1 cellular context compared by ENCODE assay signal in the genomic region with DNA sequence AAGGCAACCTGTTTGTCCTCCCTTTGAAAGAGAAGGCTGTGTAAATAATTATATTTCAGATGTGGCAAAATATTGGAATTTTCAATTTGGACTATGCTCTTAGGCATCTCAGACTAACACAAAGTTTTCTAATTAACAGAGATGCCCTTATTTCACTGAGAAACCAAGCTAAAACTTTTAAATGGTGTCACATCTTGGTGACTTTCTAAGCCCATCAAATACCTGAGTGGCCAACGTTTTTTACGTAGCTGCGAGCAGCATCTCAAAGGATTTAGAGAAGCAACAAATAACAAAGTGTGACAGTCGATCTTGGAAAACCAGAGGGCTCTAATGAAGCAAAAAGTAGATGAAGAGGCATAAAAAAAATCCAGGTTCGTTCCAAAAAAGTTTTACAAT.
TF ChIP-seq lines count a peak whose summit lies in the region.

No MANE protein-coding gene starts in this region.

TF ChIP-seq in H1, 55 proteins besides CTCF, POLR2A, EP300 and RAD21:
- TF ChIP-seq BRCA1 (IDR thresholded peaks at IDR 0.05; ENCODE audit: low read depth, low read length), result no peak
- TF ChIP-seq BCL11A (IDR thresholded peaks at IDR 0.05; ENCODE audit: low read depth in 2 of 2, low read length in 2 of 2), result no peak
- peak; percentile 16 for TF ChIP-seq CHD7 (IDR thresholded peaks at IDR 0.05; ENCODE audit: insufficient replicate concordance, low read length)
TF ChIP-seq in H1: peak in this region for 1.
